9 cellular contexts compared by ENCODE assay signal in genomic region chr10:102744374-102745051, GRCh38. TPM values are rescaled to one million over a fixed set of nuclear protein-coding genes. Genes with fewer than 3 reads are reported as not detected.
DNase-seq lines count a peak whose midpoint lies in the region; ATAC-seq and TF ChIP-seq lines count a peak whose summit lies in the region.
"Had no signal": no experiment of that assay in that cellular context is flagged by ENCODE, and none has a peak within 500 bp of the region (broad histone marks: within the 10 kb centered on the region; RNA-seq: fewer than 3 reads in every experiment).

No MANE protein-coding gene starts in this region.

- H3K27ac Mint-ChIP-seq in stimulated activated naive CD8-positive, alpha-beta T cell treated with anti-CD3 and anti-CD28 coated beads, Interleukin-15, amount 100 ng/mL, for 72 hours, result peak overlapping the region; percentile 94 to 98

- H3K27me3 Mint-ChIP-seq in stimulated activated naive CD8-positive, alpha-beta T cell treated with anti-CD3 and anti-CD28 coated beads, Interleukin-15, amount 100 ng/mL, for 72 hours, result no peaks in the 10 kb centered on the region

- H3K4me3 ChIP-seq in NB4 (ENCODE audit: low read depth, low read length), result peak overlapping the region; percentile 83
- peak overlapping the region; percentile 94 to 100 (median 95) for H3K4me3 ChIP-seq in breast epithelium

- peak overlapping the region; percentile 83 to 87 for H3K4me3 Mint-ChIP-seq in stimulated activated naive CD8-positive, alpha-beta T cell treated with anti-CD3 and anti-CD28 coated beads, Interleukin-15, amount 100 ng/mL, for 72 hours

- H3K9me3 ChIP-seq in breast epithelium, result no peaks in the 10 kb centered on the region

- ATAC-seq in left lobe of liver (peak; percentile 33), HG03342 (IDR thresholded peaks at IDR 0.05; ENCODE audit: unreplicated experiment) (no peak), GM21723 (IDR thresholded peaks at IDR 0.05; ENCODE audit: unreplicated experiment) (no peak)
- peak; percentile 53 for ATAC-seq in stimulated activated naive CD8-positive, alpha-beta T cell treated with anti-CD3 and anti-CD28 coated beads, Interleukin-15, amount 100 ng/mL, for 72 hours

- DNase-seq in activated CD4-positive, CD25-positive, alpha-beta regulatory T cell treated with anti-CD3 and anti-CD28 coated beads, Interleukin-2, amount 50 U/mL, for 16 hours (ENCODE audit: low read depth, low spot score), result peak; percentile 2
- DNase-seq in activated CD4-positive, CD25-positive, alpha-beta regulatory T cell treated with anti-CD3 and anti-CD28 coated beads, Interleukin-2, amount 50 U/mL, for 72 hours, result no peak
- DNase-seq in NB4 (ENCODE audit: low read depth) (no peak), breast epithelium (ENCODE audit: low spot score in 2 of 2) (no peak), left lobe of liver (ENCODE audit: low spot score) (peak; percentile 57)
- no peak for DNase-seq in stimulated activated naive CD8-positive, alpha-beta T cell treated with anti-CD3 and anti-CD28 coated beads, Interleukin-15, amount 100 ng/mL, for 72 hours

- TF ChIP-seq CTCF in NB4 (IDR thresholded peaks at IDR 0.05; ENCODE audit: low read depth, low read length), result no peak
- no peak for TF ChIP-seq CTCF in breast epithelium (IDR thresholded peaks at IDR 0.05)

- intact Hi-C loops in breast epithelium (cut with DNase I; ENCODE audit: low total_unique reads), result no loop called here

- no peaks in the 10 kb centered on the region for H3K4me1 ChIP-seq in breast epithelium

- H3K27ac ChIP-seq in breast epithelium, result peak overlapping the region; percentile 92 to 95
- H3K27ac ChIP-seq: foreskin keratinocyte had no signal

- peaks cover 51% of the 10 kb centered on the region for H3K4me1 Mint-ChIP-seq in stimulated activated naive CD8-positive, alpha-beta T cell treated with anti-CD3 and anti-CD28 coated beads, Interleukin-15, amount 100 ng/mL, for 72 hours

- peaks cover 7% of the 10 kb centered on the region in 2 donors for H3K9me3 Mint-ChIP-seq in stimulated activated naive CD8-positive, alpha-beta T cell treated with anti-CD3 and anti-CD28 coated beads, Interleukin-15, amount 100 ng/mL, for 72 hours

- H3K36me3 ChIP-seq in breast epithelium, result no peaks in the 10 kb centered on the region

- TF ChIP-seq POLR2A in NB4 (IDR thresholded peaks at IDR 0.05; ENCODE audit: extremely low read depth, insufficient read length) (no peak), breast epithelium (IDR thresholded peaks at IDR 0.05) (no peak)

- H3K27me3 ChIP-seq in breast epithelium, result no peaks in the 10 kb centered on the region
- H3K27me3 ChIP-seq: foreskin keratinocyte had no signal

RNA-seq across cellular contexts. Expression of gene WBP1L, which starts 0.8 kb away (rescaled TPM):
- total RNA-seq in breast epithelium, result 100 to 1,000 TPM; 114 to 174 (median 143) TPM
- total RNA-seq in left lobe of liver, result 33.0 TPM

RNA-seq across cellular contexts. Expression of gene SFXN2, which starts 30.1 kb away (rescaled TPM):
- 10 to 100 TPM in 1 of 3 donors, 1 to 10 TPM in 2; 3.8 to 10.4 (median 4.9) TPM for total RNA-seq in breast epithelium
- 25.5 TPM for total RNA-seq in left lobe of liver

RNA-seq across cellular contexts. Expression of gene ARL3, which starts 30.3 kb away (rescaled TPM):
- total RNA-seq in breast epithelium (1 to 10 TPM; 5.1 to 7.3 (median 5.9) TPM), left lobe of liver (2.5 TPM)

Comparison
In these comparisons a context has a peak if more than half of its experiments do, and no peak if none do; other contexts are left out.
1. DNase-seq: peak in activated CD4-positive, CD25-positive, alpha-beta regulatory T cell treated with anti-CD3 and anti-CD28 coated beads, Interleukin-2, amount 50 U/mL, for 16 hours (single experiment) and left lobe of liver (single experiment); none in activated CD4-positive, CD25-positive, alpha-beta regulatory T cell treated with anti-CD3 and anti-CD28 coated beads, Interleukin-2, amount 50 U/mL, for 72 hours (single experiment), NB4 (single experiment), breast epithelium (0 of 2) and stimulated activated naive CD8-positive, alpha-beta T cell treated with anti-CD3 and anti-CD28 coated beads, Interleukin-15, amount 100 ng/mL, for 72 hours (0 of 2).
2. ATAC-seq: peak in left lobe of liver (single experiment) and stimulated activated naive CD8-positive, alpha-beta T cell treated with anti-CD3 and anti-CD28 coated beads, Interleukin-15, amount 100 ng/mL, for 72 hours (single experiment); none in HG03342 (single experiment) and GM21723 (single experiment).